Comparison of ENCODE assay signal across 20 cellular contexts in genomic region chr7:102093599-102094001, GRCh38.
DNase-seq lines count a peak whose midpoint lies in the region; FAIRE-seq and TF ChIP-seq lines count a peak whose summit lies in the region.
"Had no signal": no experiment of that assay in that cellular context is flagged by ENCODE, and none has a peak within 500 bp of the region (broad histone marks: within the 10 kb centered on the region; RNA-seq: fewer than 3 reads in every experiment).

No MANE protein-coding gene starts in this region.

- H3K4me1 ChIP-seq in A673 (ENCODE audit: insufficient read depth, low read length, poor library complexity, severe bottlenecking) (peaks cover 10% of the 10 kb centered on the region), keratinocyte (ENCODE audit: control insufficient read depth, extremely low read depth, insufficient read depth, low read length) (peaks cover 10% of the 10 kb centered on the region)
- H3K4me1 ChIP-seq: body of pancreas had no signal

- no peaks in the 10 kb centered on the region for H3K79me2 ChIP-seq in keratinocyte (ENCODE audit: control insufficient read depth, insufficient read depth, low read length)

- dilution Hi-C loops in keratinocyte (cut with MboI; ENCODE audit: extremely low pct_ligation_motif_present, low sequenced_read_pairs) = no loop called here

- no TSS peak for BruUV-seq in A673 (replicated peaks; lab: Mats Ljungman, UMichigan)

- H3K27me3 ChIP-seq in A673 (replicated peaks; ENCODE audit: insufficient read depth, low read depth, low read length, poor library complexity) = no peaks in the 10 kb centered on the region
- H3K27me3 ChIP-seq in keratinocyte (ENCODE audit: control insufficient read depth, extremely low read depth, insufficient read depth, low read length) = no peaks in the 10 kb centered on the region
- H3K27me3 ChIP-seq: body of pancreas had no signal

- H3K9ac ChIP-seq in keratinocyte (ENCODE audit: control insufficient read depth, extremely low read depth, insufficient read depth, low read length) = no peak overlapping the region
- H3K9ac ChIP-seq: GM23248 had no signal

- peaks cover 9% of the 10 kb centered on the region for H3K9me3 ChIP-seq in A673 (ENCODE audit: low read depth, low read length, poor library complexity, severe bottlenecking)
- H3K9me3 ChIP-seq in keratinocyte (ENCODE audit: control insufficient read depth, low read depth, low read length) = no peaks in the 10 kb centered on the region
- H3K9me3 ChIP-seq: body of pancreas had no signal

- no peaks in the 10 kb centered on the region for H4K20me1 ChIP-seq in keratinocyte (ENCODE audit: control insufficient read depth, extremely low read depth, insufficient read depth, low read length)

- POLR2A ChIA-PET in A673 (lab: Charles Lee; ENCODE audit: low non-redundant PET) (no interaction called here), RWPE1 (lab: Yijun Ruan, JAX; ENCODE audit: low non-redundant PET) (no interaction called here)

- no peaks in the 10 kb centered on the region for H3K9me1 ChIP-seq in keratinocyte (ENCODE audit: control insufficient read depth, extremely low read depth, insufficient read depth, low read length)

- H3K4me3 ChIP-seq in A673 (ENCODE audit: low read depth, low read length, poor library complexity, severe bottlenecking) (peak overlapping the region; percentile 20), keratinocyte (ENCODE audit: control insufficient read depth in 2 of 3, extremely low read depth in 1 of 3, insufficient read depth in 2 of 3, low read depth in 1 of 3, low read length in 3 of 3) (no peak overlapping the region)
- H3K4me3 ChIP-seq: body of pancreas, GM23248 had no signal

- peak overlapping the region; percentile 25 for H2AFZ ChIP-seq in keratinocyte (ENCODE audit: control insufficient read depth, low read length)
- H2AFZ ChIP-seq: GM23248 had no signal

- intact Hi-C loops in A673 (cut with micrococcal nuclease; ENCODE audit: unreplicated experiment) = no loop called here

- H3K4me2 ChIP-seq in keratinocyte (ENCODE audit: control insufficient read depth, extremely low read depth, insufficient read depth, low read depth, low read length) = peak overlapping the region; percentile 66

- H3K36me3 ChIP-seq in A673 (ENCODE audit: insufficient read depth, low read length, poor library complexity, severe bottlenecking) = peaks cover 3% of the 10 kb centered on the region
- H3K36me3 ChIP-seq in keratinocyte (ENCODE audit: control insufficient read depth in 2 of 2, extremely low read depth in 1 of 2, insufficient read depth in 2 of 2, low read length in 2 of 2) = peaks cover 0 to 3% of the 10 kb centered on the region in 2 experiments

- no peak for FAIRE-seq in keratinocyte (lab: Jason Lieb, UNC)
- FAIRE-seq: colon, HTR-8/SVneo had no signal

- TF ChIP-seq CTCF in A673 (conservative IDR thresholded peaks at IDR 0.05; ENCODE audit: low read depth, low read length) (no peak), RWPE1 (conservative IDR thresholded peaks at IDR 0.05; ENCODE audit: low read depth) (no peak), keratinocyte (optimal IDR thresholded peaks at IDR 0.05 in 1 of 3, IDR thresholded peaks at IDR 0.05 in 1 of 3, conservative IDR thresholded peaks at IDR 0.05 in 1 of 3; ENCODE audit: extremely low read depth in 1 of 3, insufficient read depth in 2 of 3, low read length in 3 of 3) (no peak)

- CTCF ChIA-PET in A673 (lab: Charles Lee) = no interaction called here
- CTCF ChIA-PET in RWPE1 (lab: Yijun Ruan, JAX) = no interaction called here

- DNase-seq in A673 (ENCODE audit: low spot score) (peak; percentile 30), D341Med (ENCODE audit: low spot score) (peak; percentile 64), RWPE1 (ENCODE audit: low spot score) (peak; percentile 26), keratinocyte (ENCODE audit: low read depth, low spot score) (no peak), amygdala (lab: John Stamatoyannopoulos, UW) (no peak), SHP77 (lab: John Stamatoyannopoulos, UW) (no peak), ureter (ENCODE audit: low spot score) (no peak)
- DNase-seq in effector CD8-positive, alpha-beta T cell (lab: John Stamatoyannopoulos, UW) = no peak
- DNase-seq: activated CD4-positive, alpha-beta T cell treated with anti-CD3 and anti-CD28 coated beads for 48 hours; activated CD8-positive, alpha-beta memory T cell treated with anti-CD3 and anti-CD28 coated beads, Interleukin-2, amount 10 ng/mL, durations not matched to agents 7 days and 5 days; activated naive CD8-positive, alpha-beta T cell treated with anti-CD3 and anti-CD28 coated beads, Interleukin-2, amount 10 ng/mL, durations not matched to agents 7 days and 5 days; body of pancreas; GM23248; islet precursor cell; NCI-H1048; NCI-H2029 treated with DMSO at 0.1 percent for 48 hours; right cardiac atrium; stimulated activated CD4-positive, alpha-beta T cell treated with anti-CD3 and anti-CD28 coated beads, Interleukin-15, amount 100 ng/mL, for 24 hours had no signal

- no peak overlapping the region for H3K27ac ChIP-seq in A673 (ENCODE audit: low read depth, low read length, poor library complexity, severe bottlenecking)
- H3K27ac ChIP-seq in RWPE1 = peak overlapping the region; percentile 41
- no peak overlapping the region for H3K27ac ChIP-seq in keratinocyte (ENCODE audit: control insufficient read depth, insufficient read depth, low read length)
- H3K27ac ChIP-seq: body of pancreas, GM23248 had no signal

Comparison
In these comparisons a context has a peak if more than half of its experiments do, and no peak if none do; other contexts are left out.
1. DNase-seq: peak in A673 (single experiment), D341Med (single experiment) and RWPE1 (single experiment); none in keratinocyte (single experiment), amygdala (0 of 56), SHP77 (0 of 2), ureter (single experiment) and effector CD8-positive, alpha-beta T cell (single experiment).